In genomic region chr20:57023997-57024396, GRCh38 we compare ENCODE assay signal across 36 cellular contexts.
"Had no signal": no experiment of that assay in that cellular context is flagged by ENCODE, and none has a peak within 500 bp of the region (broad histone marks: within the 10 kb centered on the region; RNA-seq: fewer than 3 reads in every experiment).

No MANE protein-coding gene starts in this region.

- DNase-seq: activated B cell treated with CpG ODN at 0.5 μM for 24 hours; activated CD4-positive, alpha-beta memory T cell treated with anti-CD3 and anti-CD28 coated beads, Interleukin-2, amount 10 ng/mL, durations not matched to agents 7 days and 5 days; activated CD4-positive, alpha-beta T cell treated with anti-CD3 and anti-CD28 coated beads for 4 hours; activated CD4-positive, alpha-beta T cell treated with anti-CD3 and anti-CD28 coated beads, Interleukin-2, amount 10 ng/mL, durations not matched to agents 24 days and 14 days; activated CD4-positive, alpha-beta T cell treated with anti-CD3 and anti-CD28 coated beads, Interleukin-2, amount 50 U/mL, for 1 hour; activated CD4-positive, alpha-beta T cell treated with anti-CD3 and anti-CD28 coated beads, Interleukin-2, amount 50 U/mL, for 48 hours; activated CD4-positive, CD25-positive, alpha-beta regulatory T cell treated with anti-CD3 and anti-CD28 coated beads, Interleukin-2, amount 50 U/mL, for 72 hours; activated CD8-positive, alpha-beta memory T cell treated with anti-CD3 and anti-CD28 coated beads for 24 hours; activated CD8-positive, alpha-beta memory T cell treated with anti-CD3 and anti-CD28 coated beads, Interleukin-2, amount 10 ng/mL, durations not matched to agents 7 days and 5 days; activated CD8-positive, alpha-beta memory T cell treated with anti-CD3 and anti-CD28 coated beads, Interleukin-2, amount 50 U/mL, for 48 hours; activated CD8-positive, alpha-beta T cell treated with anti-CD3 and anti-CD28 coated beads, Interleukin-2, amount 10 ng/mL, durations not matched to agents 7 days and 5 days; activated effector memory CD4-positive, alpha-beta T cell treated with Interleukin-2 at 50 U/mL for 16 hours; activated gamma-delta T cell; activated naive CD4-positive, alpha-beta T cell treated with anti-CD3 and anti-CD28 coated beads, Interleukin-2, amount 10 ng/mL, durations not matched to agents 7 days and 5 days; activated naive CD4-positive, alpha-beta T cell treated with Interleukin-2 at 50 U/mL for 16 hours; activated naive CD8-positive, alpha-beta T cell treated with anti-CD3 and anti-CD28 coated beads, Interleukin-2, amount 10 ng/mL, durations not matched to agents 7 days and 5 days; activated naive CD8-positive, alpha-beta T cell treated with anti-CD3 and anti-CD28 coated beads, Interleukin-2, amount 50 U/mL, for 24 hours; activated T-cell treated with anti-CD3 and anti-CD28 coated beads, Interleukin-2, amount 50 U/mL, for 24 hours; activated T-cell treated with anti-CD3 and anti-CD28 coated beads, Interleukin-2, amount 50 U/mL, for 48 hours; amygdala; anterior cingulate cortex; caudate nucleus; cerebellar nuclear complex; T-helper 1 cell; T-helper 2 cell; T-helper 9 cell had no signal

- H3K27me3 ChIP-seq: ascending aorta had no signal

- H3K9me3 Mint-ChIP-seq: activated CD4-positive, alpha-beta memory T cell treated with anti-CD3 and anti-CD28 coated beads, Interleukin-2, amount 10 ng/mL, durations not matched to agents 7 days and 5 days; activated CD4-positive, alpha-beta T cell treated with anti-CD3 and anti-CD28 coated beads, Interleukin-2, amount 10 ng/mL, durations not matched to agents 24 days and 14 days; activated naive CD4-positive, alpha-beta T cell treated with anti-CD3 and anti-CD28 coated beads, Interleukin-2, amount 10 ng/mL, durations not matched to agents 7 days and 5 days; activated naive CD4-positive, alpha-beta T cell treated with anti-CD3 and anti-CD28 coated beads, Interleukin-2, amount 50 U/mL, for 24 hours; activated naive CD8-positive, alpha-beta T cell treated with anti-CD3 and anti-CD28 coated beads, Interleukin-2, amount 10 ng/mL, durations not matched to agents 7 days and 5 days; activated naive CD8-positive, alpha-beta T cell treated with anti-CD3 and anti-CD28 coated beads, Interleukin-2, amount 50 U/mL, for 24 hours; activated T-cell treated with anti-CD3 and anti-CD28 coated beads, Interleukin-2, amount 50 U/mL, for 24 hours; activated T-helper 2 cell treated with anti-CD3 and anti-CD28 coated beads, Interferon-gamma antibody, Interleukin-2, Interleukin-4, amounts not matched to agents 10 μg/mL and 5 μg/mL and 100 μg/mL, durations not matched to agents 14 hours and 24 hours and 36 hours; central memory CD8-positive, alpha-beta T cell; T-helper 1 cell treated with Interleukin-12 subunit alpha and Interleukin-12 subunit beta and Interleukin-4 antibody, amounts not matched to agents 30 μg/mL and 1 μg/mL, for 36 hours; T-helper 2 cell treated with Interferon-gamma antibody and Interleukin-4, amounts not matched to agents 5 μg/mL and 100 μg/mL, for 36 hours had no signal

- H3K36me3 Mint-ChIP-seq: activated CD8-positive, alpha-beta memory T cell treated with anti-CD3 and anti-CD28 coated beads, Interleukin-2, amount 10 ng/mL, durations not matched to agents 7 days and 5 days; activated naive CD4-positive, alpha-beta T cell treated with anti-CD3 and anti-CD28 coated beads, Interleukin-2, amount 10 ng/mL, durations not matched to agents 7 days and 5 days; activated naive CD4-positive, alpha-beta T cell treated with anti-CD3 and anti-CD28 coated beads, Interleukin-2, amount 50 U/mL, for 24 hours; activated naive CD8-positive, alpha-beta T cell; activated naive CD8-positive, alpha-beta T cell treated with anti-CD3 and anti-CD28 coated beads, Interleukin-2, amount 10 ng/mL, durations not matched to agents 7 days and 5 days; brain had no signal

- H3K4me1 Mint-ChIP-seq: activated B cell treated with CpG ODN at 0.5 μM for 24 hours; activated CD4-positive, alpha-beta memory T cell treated with anti-CD3 and anti-CD28 coated beads, Interleukin-2, amount 10 ng/mL, durations not matched to agents 7 days and 5 days; activated CD4-positive, alpha-beta T cell treated with anti-CD3 and anti-CD28 coated beads, Interleukin-2, amount 10 ng/mL, durations not matched to agents 24 days and 14 days; activated CD8-positive, alpha-beta memory T cell treated with anti-CD3 and anti-CD28 coated beads, Interleukin-2, amount 10 ng/mL, durations not matched to agents 7 days and 5 days; activated naive CD4-positive, alpha-beta T cell treated with anti-CD3 and anti-CD28 coated beads, Interleukin-2, amount 10 ng/mL, durations not matched to agents 7 days and 5 days; activated naive CD4-positive, alpha-beta T cell treated with anti-CD3 and anti-CD28 coated beads, Interleukin-2, amount 50 U/mL, for 24 hours; activated naive CD8-positive, alpha-beta T cell treated with anti-CD3 and anti-CD28 coated beads, Interleukin-2, amount 10 ng/mL, durations not matched to agents 7 days and 5 days; activated naive CD8-positive, alpha-beta T cell treated with anti-CD3 and anti-CD28 coated beads, Interleukin-2, amount 50 U/mL, for 24 hours; central memory CD8-positive, alpha-beta T cell had no signal

- H3K9me3 ChIP-seq: ascending aorta had no signal

- H3K27ac Mint-ChIP-seq: activated B cell treated with CpG ODN at 0.5 μM for 24 hours; activated CD4-positive, alpha-beta memory T cell treated with anti-CD3 and anti-CD28 coated beads, Interleukin-2, amount 10 ng/mL, durations not matched to agents 7 days and 5 days; activated CD4-positive, alpha-beta T cell treated with anti-CD3 and anti-CD28 coated beads, Interleukin-2, amount 10 ng/mL, durations not matched to agents 24 days and 14 days; activated CD8-positive, alpha-beta memory T cell treated with anti-CD3 and anti-CD28 coated beads, Interleukin-2, amount 10 ng/mL, durations not matched to agents 7 days and 5 days; activated CD8-positive, alpha-beta T cell treated with anti-CD3 and anti-CD28 coated beads, Interleukin-2, amount 10 ng/mL, durations not matched to agents 7 days and 5 days; activated naive CD4-positive, alpha-beta T cell treated with anti-CD3 and anti-CD28 coated beads, Interleukin-2, amount 10 ng/mL, durations not matched to agents 7 days and 5 days; activated naive CD4-positive, alpha-beta T cell treated with anti-CD3 and anti-CD28 coated beads, Interleukin-2, amount 50 U/mL, for 24 hours; activated naive CD8-positive, alpha-beta T cell; activated naive CD8-positive, alpha-beta T cell treated with anti-CD3 and anti-CD28 coated beads, Interleukin-2, amount 10 ng/mL, durations not matched to agents 7 days and 5 days; activated naive CD8-positive, alpha-beta T cell treated with anti-CD3 and anti-CD28 coated beads, Interleukin-2, amount 50 U/mL, for 24 hours; activated T-cell treated with anti-CD3 and anti-CD28 coated beads, Interleukin-2, amount 50 U/mL, for 24 hours; activated T-helper 2 cell treated with anti-CD3 and anti-CD28 coated beads, Interferon-gamma antibody, Interleukin-2, Interleukin-4, amounts not matched to agents 10 μg/mL and 5 μg/mL and 100 μg/mL, durations not matched to agents 14 hours and 24 hours and 36 hours; brain; T-helper 1 cell treated with Interleukin-12 subunit alpha and Interleukin-12 subunit beta and Interleukin-4 antibody, amounts not matched to agents 30 μg/mL and 1 μg/mL, for 36 hours; T-helper 2 cell treated with Interferon-gamma antibody and Interleukin-4, amounts not matched to agents 5 μg/mL and 100 μg/mL, for 36 hours had no signal

- H3K27me3 Mint-ChIP-seq: activated CD4-positive, alpha-beta memory T cell treated with anti-CD3 and anti-CD28 coated beads, Interleukin-2, amount 10 ng/mL, durations not matched to agents 7 days and 5 days; activated CD8-positive, alpha-beta memory T cell treated with anti-CD3 and anti-CD28 coated beads, Interleukin-2, amount 10 ng/mL, durations not matched to agents 7 days and 5 days had no signal

- H3K27ac ChIP-seq: ascending aorta, cardiac muscle cell, VCaP had no signal

- H3K36me3 ChIP-seq: ascending aorta, cardiac muscle cell had no signal

- H3K4me3 Mint-ChIP-seq: activated B cell treated with CpG ODN at 0.5 μM for 24 hours; activated CD4-positive, alpha-beta memory T cell treated with anti-CD3 and anti-CD28 coated beads, Interleukin-2, amount 10 ng/mL, durations not matched to agents 7 days and 5 days; activated CD4-positive, alpha-beta T cell treated with anti-CD3 and anti-CD28 coated beads, Interleukin-2, amount 10 ng/mL, durations not matched to agents 24 days and 14 days; activated CD8-positive, alpha-beta memory T cell treated with anti-CD3 and anti-CD28 coated beads, Interleukin-2, amount 10 ng/mL, durations not matched to agents 7 days and 5 days; activated CD8-positive, alpha-beta T cell treated with anti-CD3 and anti-CD28 coated beads, Interleukin-2, amount 10 ng/mL, durations not matched to agents 7 days and 5 days; activated naive CD4-positive, alpha-beta T cell treated with anti-CD3 and anti-CD28 coated beads, Interleukin-2, amount 10 ng/mL, durations not matched to agents 7 days and 5 days; activated naive CD4-positive, alpha-beta T cell treated with anti-CD3 and anti-CD28 coated beads, Interleukin-2, amount 50 U/mL, for 24 hours; activated naive CD8-positive, alpha-beta T cell; activated naive CD8-positive, alpha-beta T cell treated with anti-CD3 and anti-CD28 coated beads, Interleukin-2, amount 10 ng/mL, durations not matched to agents 7 days and 5 days; activated naive CD8-positive, alpha-beta T cell treated with anti-CD3 and anti-CD28 coated beads, Interleukin-2, amount 50 U/mL, for 24 hours; activated T-cell treated with anti-CD3 and anti-CD28 coated beads, Interleukin-2, amount 50 U/mL, for 24 hours; brain; central memory CD8-positive, alpha-beta T cell; T-helper 1 cell treated with Interleukin-12 subunit alpha and Interleukin-12 subunit beta and Interleukin-4 antibody, amounts not matched to agents 30 μg/mL and 1 μg/mL, for 36 hours; T-helper 2 cell treated with Interferon-gamma antibody and Interleukin-4, amounts not matched to agents 5 μg/mL and 100 μg/mL, for 36 hours had no signal

- H3K4me3 ChIP-seq: ascending aorta, cardiac muscle cell had no signal

- ATAC-seq: activated CD8-positive, alpha-beta memory T cell treated with anti-CD3 and anti-CD28 coated beads, Interleukin-2, amount 10 ng/mL, durations not matched to agents 7 days and 5 days; activated CD8-positive, alpha-beta T cell treated with anti-CD3 and anti-CD28 coated beads, Interleukin-2, amount 10 ng/mL, durations not matched to agents 7 days and 5 days; activated naive CD8-positive, alpha-beta T cell treated with anti-CD3 and anti-CD28 coated beads, Interleukin-2, amount 50 U/mL, for 24 hours had no signal

- H3K4me1 ChIP-seq: ascending aorta had no signal
